ENCODE assay signal across 8 cellular contexts in the genomic region with DNA sequence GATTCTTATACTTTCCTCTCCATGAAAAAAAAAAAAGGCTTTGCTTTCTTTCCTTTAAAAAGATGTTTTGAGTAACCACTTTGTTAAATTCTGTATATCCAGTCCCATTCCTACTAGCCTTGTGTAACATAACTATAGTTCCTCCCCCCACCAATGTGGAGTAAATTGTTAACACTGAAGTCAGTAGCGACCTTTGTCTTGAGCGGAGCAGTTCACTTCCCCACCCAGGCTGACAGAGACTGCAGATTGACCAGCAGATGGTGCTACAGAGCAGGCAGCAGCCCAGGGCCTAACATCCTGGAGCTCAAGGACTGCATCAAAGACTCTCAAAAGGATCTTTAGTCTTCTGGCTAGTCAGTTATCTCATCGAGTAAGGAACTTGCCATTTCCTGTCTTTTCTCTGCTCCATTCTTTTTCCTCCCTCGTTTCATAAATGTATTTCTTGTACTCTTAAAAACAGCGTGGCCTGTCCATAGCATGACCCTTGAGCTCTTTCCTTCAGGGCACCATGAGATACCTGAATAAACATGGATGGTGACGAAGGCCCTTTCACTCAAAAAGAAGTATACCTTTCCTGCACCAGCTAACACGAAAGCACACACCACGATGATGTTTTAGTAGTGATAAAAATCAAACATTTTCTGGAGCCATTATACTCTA.
DNase-seq lines count a peak whose midpoint lies in the region; ATAC-seq and TF ChIP-seq lines count a peak whose summit lies in the region.

No MANE protein-coding gene starts in this region.

- TF ChIP-seq RAD21 in liver (IDR thresholded peaks at IDR 0.05): peak; percentile 100

- H3K9me3 Mint-ChIP-seq in CD14-positive monocyte: peaks cover 0 to 2% (median 0%) of the 10 kb centered on the region in 7 donors
- H3K9me3 Mint-ChIP-seq in activated B cell treated with CpG ODN at 0.5 μM for 24 hours: no peaks in the 10 kb centered on the region

- POLR2A ChIA-PET in activated B cell treated with CpG ODN at 0.5 μM for 24 hours (lab: Charles Lee): no interaction called here

- peak; percentile 49 for DNase-seq in CD14-positive monocyte (ENCODE audit: low spot score)
- DNase-seq in GM19240 (ENCODE audit: insufficient read length, low spot score): peak; percentile 21
- DNase-seq in NCI-H2227 (lab: John Stamatoyannopoulos, UW; ENCODE audit: unreplicated experiment): peak; percentile 54
- DNase-seq in activated B cell treated with CpG ODN at 0.5 μM for 24 hours: peak; percentile 25
- peak; percentile 83 for DNase-seq in choroid plexus epithelial cell (ENCODE audit: low read depth)
- DNase-seq in stimulated activated CD4-positive, alpha-beta T cell treated with anti-CD3 and anti-CD28 coated beads, TNF-alpha, amount 100 ng/mL, for 4 hours (ENCODE audit: low read depth in 3 of 3): peak; percentile 2 to 9 (median 8)

- no peaks in the 10 kb centered on the region for H3K4me1 Mint-ChIP-seq in CD14-positive monocyte
- H3K4me1 Mint-ChIP-seq in activated B cell treated with CpG ODN at 0.5 μM for 24 hours: peaks cover 3% of the 10 kb centered on the region

- ATAC-seq in HG03280 (IDR thresholded peaks at IDR 0.05; ENCODE audit: unreplicated experiment) (peak; percentile 99), activated B cell treated with CpG ODN at 0.5 μM for 24 hours (ENCODE audit: low read depth) (peak; percentile 97)

- intact Hi-C loops in CD14-positive monocyte (cut with micrococcal nuclease): no loop called here
- intact Hi-C loops in activated B cell treated with CpG ODN at 0.5 μM for 24 hours (cut with micrococcal nuclease): loop anchor here (1.0 to 10.0 kb wide), 9 partner anchors 42 to 1046 kb away; a partner anchor contains a TSS

- H3K27ac ChIP-seq in liver (ENCODE audit: low read depth in 1 of 2, low read length in 2 of 2): peak overlapping the region in 1 of 2 donors; percentile 19

- H3K27ac Mint-ChIP-seq in CD14-positive monocyte (no peak overlapping the region), activated B cell treated with CpG ODN at 0.5 μM for 24 hours (no peak overlapping the region)

- H3K36me3 Mint-ChIP-seq in CD14-positive monocyte: no peaks in the 10 kb centered on the region
- H3K36me3 Mint-ChIP-seq in activated B cell treated with CpG ODN at 0.5 μM for 24 hours (ENCODE audit: low read depth): no peaks in the 10 kb centered on the region

- no peaks in the 10 kb centered on the region for H3K36me3 ChIP-seq in liver (ENCODE audit: control insufficient read depth in 4 of 4, insufficient read depth in 3 of 4, low read depth in 1 of 4, low read length in 3 of 4)

- H3K4me1 ChIP-seq in liver (ENCODE audit: control insufficient read depth in 4 of 4, insufficient read depth in 4 of 4, low read length in 3 of 4): peaks cover 0 to 22% (median 6%) of the 10 kb centered on the region in 4 donors

- 30% methylated on average over 8 of the region's 8 CpGs for WGBS in liver

- H3K4me3 ChIP-seq in choroid plexus epithelial cell (ENCODE audit: low read depth, low read length) (no peak overlapping the region), liver (ENCODE audit: low read depth in 1 of 3, low read length in 3 of 3) (no peak overlapping the region)

- TF ChIP-seq CTCF in CD14-positive monocyte (IDR thresholded peaks at IDR 0.05): peak; percentile 83
- peak; percentile 56 for TF ChIP-seq CTCF in activated B cell treated with CpG ODN at 0.5 μM for 24 hours (IDR thresholded peaks at IDR 0.05)
- peak; percentile 99 for TF ChIP-seq CTCF in choroid plexus epithelial cell (conservative IDR thresholded peaks at IDR 0.05; ENCODE audit: low read depth, low read length)
- TF ChIP-seq CTCF in liver (IDR thresholded peaks at IDR 0.05; ENCODE audit: low read depth, low read length, missing input control): peak; percentile 96

- no peaks in the 10 kb centered on the region for H3K9me3 ChIP-seq in liver (ENCODE audit: control insufficient read depth in 4 of 4, low read length in 3 of 4)

- CTCF ChIA-PET in activated B cell treated with CpG ODN at 0.5 μM for 24 hours (lab: Charles Lee): interaction anchor here (0.6 to 2.5 kb wide), 28 partner anchors 8 to 888 kb away, joined by 3 to 22 read pairs (median 4); no protein-coding TSS in a partner anchor

- H3K4me3 Mint-ChIP-seq in CD14-positive monocyte (no peak overlapping the region), activated B cell treated with CpG ODN at 0.5 μM for 24 hours (no peak overlapping the region)

- H3K9ac ChIP-seq in liver (ENCODE audit: low read depth in 1 of 2, low read length in 2 of 2): no peak overlapping the region

- no peaks in the 10 kb centered on the region for H3K27me3 ChIP-seq in liver (ENCODE audit: control insufficient read depth in 4 of 4, insufficient read depth in 4 of 4, low read length in 3 of 4)

- H3K27me3 Mint-ChIP-seq in CD14-positive monocyte (ENCODE audit: low read depth in 3 of 3) (peaks cover 0 to 2% (median 0%) of the 10 kb centered on the region in 3 donors), activated B cell treated with CpG ODN at 0.5 μM for 24 hours (peaks cover 3% of the 10 kb centered on the region)

TF ChIP-seq in liver, 16 proteins besides CTCF, POLR2A, EP300 and RAD21:
- TF ChIP-seq HNF4G (IDR thresholded peaks at IDR 0.05) (peak; percentile 77), FOXA2 (IDR thresholded peaks at IDR 0.05) (no peak), EGR1 (IDR thresholded peaks at IDR 0.05; ENCODE audit: low read depth in 2 of 2) (no peak), SP1 (IDR thresholded peaks at IDR 0.05) (peak; percentile 63), GABPA (IDR thresholded peaks at IDR 0.05 in 1 of 2, conservative IDR thresholded peaks at IDR 0.05 in 1 of 2) (no peak), YY1 (IDR thresholded peaks at IDR 0.05) (peak; percentile 44), RXRA (IDR thresholded peaks at IDR 0.05) (peak; percentile 62 to 67), FOXA1 (IDR thresholded peaks at IDR 0.05) (peak; percentile 40), NR2F2 (IDR thresholded peaks at IDR 0.05) (peak; percentile 14), TAF1 (conservative IDR thresholded peaks at IDR 0.05) (no peak), JUND (IDR thresholded peaks at IDR 0.05) (peak; percentile 66 to 78), HNF4A (conservative IDR thresholded peaks at IDR 0.05) (peak; percentile 83 to 88)
- TF ChIP-seq, protein P1, sequence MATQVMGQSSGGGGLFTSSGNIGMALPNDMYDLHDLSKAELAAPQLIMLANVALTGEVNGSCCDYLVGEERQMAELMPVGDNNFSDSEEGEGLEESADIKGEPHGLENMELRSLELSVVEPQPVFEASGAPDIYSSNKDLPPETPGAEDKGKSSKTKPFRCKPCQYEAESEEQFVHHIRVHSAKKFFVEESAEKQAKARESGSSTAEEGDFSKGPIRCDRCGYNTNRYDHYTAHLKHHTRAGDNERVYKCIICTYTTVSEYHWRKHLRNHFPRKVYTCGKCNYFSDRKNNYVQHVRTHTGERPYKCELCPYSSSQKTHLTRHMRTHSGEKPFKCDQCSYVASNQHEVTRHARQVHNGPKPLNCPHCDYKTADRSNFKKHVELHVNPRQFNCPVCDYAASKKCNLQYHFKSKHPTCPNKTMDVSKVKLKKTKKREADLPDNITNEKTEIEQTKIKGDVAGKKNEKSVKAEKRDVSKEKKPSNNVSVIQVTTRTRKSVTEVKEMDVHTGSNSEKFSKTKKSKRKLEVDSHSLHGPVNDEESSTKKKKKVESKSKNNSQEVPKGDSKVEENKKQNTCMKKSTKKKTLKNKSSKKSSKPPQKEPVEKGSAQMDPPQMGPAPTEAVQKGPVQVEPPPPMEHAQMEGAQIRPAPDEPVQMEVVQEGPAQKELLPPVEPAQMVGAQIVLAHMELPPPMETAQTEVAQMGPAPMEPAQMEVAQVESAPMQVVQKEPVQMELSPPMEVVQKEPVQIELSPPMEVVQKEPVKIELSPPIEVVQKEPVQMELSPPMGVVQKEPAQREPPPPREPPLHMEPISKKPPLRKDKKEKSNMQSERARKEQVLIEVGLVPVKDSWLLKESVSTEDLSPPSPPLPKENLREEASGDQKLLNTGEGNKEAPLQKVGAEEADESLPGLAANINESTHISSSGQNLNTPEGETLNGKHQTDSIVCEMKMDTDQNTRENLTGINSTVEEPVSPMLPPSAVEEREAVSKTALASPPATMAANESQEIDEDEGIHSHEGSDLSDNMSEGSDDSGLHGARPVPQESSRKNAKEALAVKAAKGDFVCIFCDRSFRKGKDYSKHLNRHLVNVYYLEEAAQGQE (IDR thresholded peaks at IDR 0.05): no peak
- TF ChIP-seq, protein P2, sequence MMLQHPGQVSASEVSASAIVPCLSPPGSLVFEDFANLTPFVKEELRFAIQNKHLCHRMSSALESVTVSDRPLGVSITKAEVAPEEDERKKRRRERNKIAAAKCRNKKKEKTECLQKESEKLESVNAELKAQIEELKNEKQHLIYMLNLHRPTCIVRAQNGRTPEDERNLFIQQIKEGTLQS (IDR thresholded peaks at IDR 0.05): peak; percentile 46
- TF ChIP-seq, protein P3, sequence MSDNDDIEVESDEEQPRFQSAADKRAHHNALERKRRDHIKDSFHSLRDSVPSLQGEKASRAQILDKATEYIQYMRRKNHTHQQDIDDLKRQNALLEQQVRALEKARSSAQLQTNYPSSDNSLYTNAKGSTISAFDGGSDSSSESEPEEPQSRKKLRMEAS (IDR thresholded peaks at IDR 0.05): peak; percentile 35
- TF ChIP-seq, protein P4, sequence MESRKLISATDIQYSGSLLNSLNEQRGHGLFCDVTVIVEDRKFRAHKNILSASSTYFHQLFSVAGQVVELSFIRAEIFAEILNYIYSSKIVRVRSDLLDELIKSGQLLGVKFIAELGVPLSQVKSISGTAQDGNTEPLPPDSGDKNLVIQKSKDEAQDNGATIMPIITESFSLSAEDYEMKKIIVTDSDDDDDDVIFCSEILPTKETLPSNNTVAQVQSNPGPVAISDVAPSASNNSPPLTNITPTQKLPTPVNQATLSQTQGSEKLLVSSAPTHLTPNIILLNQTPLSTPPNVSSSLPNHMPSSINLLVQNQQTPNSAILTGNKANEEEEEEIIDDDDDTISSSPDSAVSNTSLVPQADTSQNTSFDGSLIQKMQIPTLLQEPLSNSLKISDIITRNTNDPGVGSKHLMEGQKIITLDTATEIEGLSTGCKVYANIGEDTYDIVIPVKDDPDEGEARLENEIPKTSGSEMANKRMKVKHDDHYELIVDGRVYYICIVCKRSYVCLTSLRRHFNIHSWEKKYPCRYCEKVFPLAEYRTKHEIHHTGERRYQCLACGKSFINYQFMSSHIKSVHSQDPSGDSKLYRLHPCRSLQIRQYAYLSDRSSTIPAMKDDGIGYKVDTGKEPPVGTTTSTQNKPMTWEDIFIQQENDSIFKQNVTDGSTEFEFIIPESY (IDR thresholded peaks at IDR 0.05): no peak

Comparison
In these comparisons a context has a peak if more than half of its experiments do, and no peak if none do; other contexts are left out.
1. DNase-seq: peak in every context shown above with its lines; median percentile 83 in choroid plexus epithelial cell; 54 in NCI-H2227; 49 in CD14-positive monocyte; 25 in activated B cell treated with CpG ODN at 0.5 μM for 24 hours; 21 in GM19240; 8 in stimulated activated CD4-positive, alpha-beta T cell treated with anti-CD3 and anti-CD28 coated beads, TNF-alpha, amount 100 ng/mL, for 4 hours.